Comparison of ENCODE assay signal across 13 cellular contexts in the genomic region with DNA sequence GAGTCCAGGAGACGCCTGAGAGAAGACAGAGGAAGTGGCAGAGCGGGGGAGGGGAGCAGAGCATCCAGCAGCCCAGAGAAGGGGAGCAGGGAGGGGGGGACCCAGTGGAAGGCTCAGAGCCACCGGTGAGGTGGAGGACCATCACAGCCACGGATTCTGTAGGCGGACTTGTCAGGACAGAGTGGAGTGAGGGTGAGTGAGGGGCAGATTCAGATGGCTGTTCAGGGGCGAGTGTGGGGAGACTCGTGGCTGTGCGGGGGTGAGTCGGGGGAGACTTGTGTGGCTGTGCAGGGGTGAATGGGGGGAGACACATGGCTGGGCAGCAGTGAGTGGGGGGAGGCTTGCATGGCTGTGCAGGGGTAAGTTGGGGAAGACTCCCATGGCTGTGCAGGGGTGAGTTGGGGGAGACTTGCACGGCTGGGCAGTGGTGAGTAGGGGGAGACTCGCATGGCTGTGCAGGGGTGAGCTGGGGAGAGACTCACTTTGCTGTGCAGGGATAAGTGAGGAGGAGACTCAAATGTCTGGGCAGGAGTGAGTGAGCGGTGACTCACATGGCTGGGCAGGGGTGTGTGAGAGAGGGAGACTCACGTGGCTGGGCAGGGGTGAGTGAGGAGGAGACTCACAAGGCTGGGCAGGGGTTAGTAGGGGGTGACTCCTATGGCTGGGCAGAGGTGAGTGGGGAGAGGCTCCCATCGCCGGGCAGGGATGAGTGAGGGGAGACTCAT. TPM values are rescaled to one million over a fixed set of nuclear protein-coding genes. Genes with fewer than 3 reads are reported as not detected.
DNase-seq lines count a peak whose midpoint lies in the region; ATAC-seq and TF ChIP-seq lines count a peak whose summit lies in the region.
"Had no signal": no experiment of that assay in that cellular context is flagged by ENCODE, and none has a peak within 500 bp of the region (broad histone marks: within the 10 kb centered on the region; RNA-seq: fewer than 3 reads in every experiment).

No MANE protein-coding gene starts in this region.

- H3K4me1 ChIP-seq in H9 (ENCODE audit: insufficient read depth, low read length): peaks cover 3% of the 10 kb centered on the region; the same call in 1 of the 2 replicates
- H3K4me1 ChIP-seq in esophagus muscularis mucosa: peaks cover 0 to 11% (median 4%) of the 10 kb centered on the region in 4 donors

- TF ChIP-seq POLR2A in esophagus muscularis mucosa (IDR thresholded peaks at IDR 0.05; ENCODE audit: low read depth): no peak

- peaks cover 4% of the 10 kb centered on the region for H3K23me2 ChIP-seq in H9 (ENCODE audit: insufficient read length, low read depth, low read length, poor library complexity, severe bottlenecking)

- H3K79me2 ChIP-seq in H9 (ENCODE audit: insufficient read depth, low read length): no peaks in the 10 kb centered on the region

- H3K27me3 ChIP-seq in H9 (ENCODE audit: insufficient read depth, low read length): no peaks in the 10 kb centered on the region
- H3K27me3 ChIP-seq in esophagus muscularis mucosa: peaks cover 0 to 14% (median 0%) of the 10 kb centered on the region in 4 donors

- H4K20me1 ChIP-seq in H9 (ENCODE audit: control insufficient read depth, insufficient read depth, insufficient read length): no peaks in the 10 kb centered on the region

- no peak overlapping the region for H3K4me2 ChIP-seq in H9 (ENCODE audit: insufficient read depth, insufficient read length, low read length)

- no peak for TF ChIP-seq CTCF in H9 (conservative IDR thresholded peaks at IDR 0.05)
- TF ChIP-seq CTCF in esophagus muscularis mucosa (IDR thresholded peaks at IDR 0.05): no peak

- H3K23ac ChIP-seq in H9 (ENCODE audit: insufficient read length, low read depth, low read length): no peak overlapping the region

- peak in 1 of 2 donors; percentile 79 for ATAC-seq in activated naive CD4-positive, alpha-beta T cell treated with anti-CD3 and anti-CD28 coated beads, Interleukin-2, amount 50 U/mL, for 72 hours
- ATAC-seq in naive thymus-derived CD8-positive, alpha-beta T cell: peak; percentile 26 to 41
- ATAC-seq in GM18520 (IDR thresholded peaks at IDR 0.05; ENCODE audit: unreplicated experiment) (no peak), HG03520 (IDR thresholded peaks at IDR 0.05; ENCODE audit: unreplicated experiment) (no peak)

- no peaks in the 10 kb centered on the region for H3K36me3 ChIP-seq in esophagus muscularis mucosa
- H3K36me3 ChIP-seq: thoracic aorta had no signal

- no peaks in the 10 kb centered on the region for H3K79me1 ChIP-seq in H9 (ENCODE audit: insufficient read depth, low read depth, low read length, poor library complexity, severe bottlenecking)

- H2AFZ ChIP-seq in H9 (ENCODE audit: low read length): no peak overlapping the region

- no peak overlapping the region for H2BK15ac ChIP-seq in H9 (ENCODE audit: low read depth, low read length)

- no peak overlapping the region for H3K4me3 ChIP-seq in esophagus muscularis mucosa
- H3K4me3 ChIP-seq: thoracic aorta had no signal

- no peak overlapping the region for H3K14ac ChIP-seq in H9 (ENCODE audit: insufficient read depth, low read length)

- H3K4me1 Mint-ChIP-seq in H9: peaks cover 4 to 6% of the 10 kb centered on the region in 2 experiments; a peak in 3 of 4 replicates
- H3K4me1 Mint-ChIP-seq in naive thymus-derived CD8-positive, alpha-beta T cell: peaks cover 26 to 59% (median 49%) of the 10 kb centered on the region in 4 donors

- H4K91ac ChIP-seq in H9 (ENCODE audit: insufficient read length, low read depth, low read length): no peak overlapping the region

- H3K9me3 ChIP-seq in H9 (ENCODE audit: control insufficient read depth, low read depth, low read length): no peaks in the 10 kb centered on the region
- H3K9me3 ChIP-seq in esophagus muscularis mucosa: no peaks in the 10 kb centered on the region
- H3K9me3 ChIP-seq: thoracic aorta had no signal

- no peak overlapping the region for H2BK20ac ChIP-seq in H9 (ENCODE audit: low read depth, low read length, poor library complexity, severe bottlenecking)

- no peaks in the 10 kb centered on the region for H3K9me3 Mint-ChIP-seq in H9
- H3K9me3 Mint-ChIP-seq in activated naive CD4-positive, alpha-beta T cell treated with anti-CD3 and anti-CD28 coated beads, Interleukin-2, amount 50 U/mL, for 72 hours: no peaks in the 10 kb centered on the region
- no peaks in the 10 kb centered on the region for H3K9me3 Mint-ChIP-seq in naive thymus-derived CD8-positive, alpha-beta T cell

- TF ChIP-seq EP300 in esophagus muscularis mucosa (IDR thresholded peaks at IDR 0.05): no peak

- H2BK5ac ChIP-seq in H9 (ENCODE audit: insufficient read length, low read length): no peak overlapping the region

- DNase-seq in CD1c-positive myeloid dendritic cell (ENCODE audit: extremely low spot score) (peak; percentile 34), H9 (peak; percentile 31), esophagus muscularis mucosa (ENCODE audit: extremely low spot score) (no peak), DMS 273 treated with DMSO at 0.1 percent for 48 hours (lab: John Stamatoyannopoulos, UW) (no peak)
- peak in 1 of 2 donors; percentile 70 for DNase-seq in activated naive CD4-positive, alpha-beta T cell treated with anti-CD3 and anti-CD28 coated beads, Interleukin-2, amount 50 U/mL, for 72 hours (ENCODE audit: low spot score in 2 of 2)
- DNase-seq in naive thymus-derived CD8-positive, alpha-beta T cell: peak in 4 of 10 donors; percentile 21 to 53 (median 41)
- DNase-seq: Calu3; effector CD4-positive, alpha-beta T cell; NCI-H526 treated with DMSO at 0.1 percent for 48 hours had no signal

- H3K27me3 Mint-ChIP-seq in H9 (ENCODE audit: low read depth): no peaks in the 10 kb centered on the region; the same call in 1 of the 2 replicates
- no peaks in the 10 kb centered on the region for H3K27me3 Mint-ChIP-seq in naive thymus-derived CD8-positive, alpha-beta T cell

- H2BK120ac ChIP-seq in H9 (ENCODE audit: low read depth, low read length, poor library complexity, severe bottlenecking): no peak overlapping the region

- no peak overlapping the region for H3K27ac ChIP-seq in H9 (ENCODE audit: insufficient read length, low read depth, low read length)
- H3K27ac ChIP-seq in esophagus muscularis mucosa (replicated peaks in 1 of 4): no peak overlapping the region
- H3K27ac ChIP-seq: thoracic aorta had no signal

- intact Hi-C loops in esophagus muscularis mucosa (cut with DNase I): no loop called here

- no peak overlapping the region for H2AK5ac ChIP-seq in H9 (ENCODE audit: insufficient read length, low read length)

- H3K36me3 Mint-ChIP-seq in H9 (ENCODE audit: insufficient read depth in 1 of 3, low read depth in 3 of 3): no peaks in the 10 kb centered on the region
- H3K36me3 Mint-ChIP-seq in activated naive CD4-positive, alpha-beta T cell treated with anti-CD3 and anti-CD28 coated beads, Interleukin-2, amount 50 U/mL, for 72 hours: no peaks in the 10 kb centered on the region
- H3K36me3 Mint-ChIP-seq in naive thymus-derived CD8-positive, alpha-beta T cell: no peaks in the 10 kb centered on the region

- no peak overlapping the region for H4K5ac ChIP-seq in H9 (ENCODE audit: insufficient read length, low read depth, low read length)

- peak overlapping the region; percentile 27 for H3K18ac ChIP-seq in H9 (ENCODE audit: insufficient read length, low read depth, low read length)

- no peak overlapping the region for H3K56ac ChIP-seq in H9 (ENCODE audit: insufficient read length, low read depth, low read length)

- POLR2A ChIA-PET in naive thymus-derived CD8-positive, alpha-beta T cell (lab: Charles Lee): no interaction called here

- H2BK12ac ChIP-seq in H9 (ENCODE audit: insufficient read length, low read depth, low read length): no peak overlapping the region

- H4K8ac ChIP-seq in H9 (replicated peaks; ENCODE audit: insufficient read length, low read depth, low read length): no peak overlapping the region

- H3K4me3 Mint-ChIP-seq in H9: no peak overlapping the region
- H3K4me3 Mint-ChIP-seq in naive thymus-derived CD8-positive, alpha-beta T cell: peak overlapping the region in 9 of 10 donors; percentile 16 to 75 (median 52)

- H3K9ac ChIP-seq in H9 (ENCODE audit: extremely low read depth, insufficient read length, low read length): no peak overlapping the region

- no peak overlapping the region for H3T11ph ChIP-seq in H9 (ENCODE audit: low read length)

- H3K4ac ChIP-seq in H9 (ENCODE audit: low read depth, low read length): no peak overlapping the region

- WGBS in H9 (ENCODE audit: extremely low coverage, insufficient read length, low lambda C conversion rate): no CpG with 5 or more reads among the region's 15 CpGs
- WGBS in esophagus muscularis mucosa: 48% methylated on average over 15 of the region's 15 CpGs

- no peak overlapping the region for H3K27ac Mint-ChIP-seq in H9
- H3K27ac Mint-ChIP-seq in activated naive CD4-positive, alpha-beta T cell treated with anti-CD3 and anti-CD28 coated beads, Interleukin-2, amount 50 U/mL, for 72 hours: peak overlapping the region; percentile 2 to 44
- H3K27ac Mint-ChIP-seq in naive thymus-derived CD8-positive, alpha-beta T cell: peak overlapping the region; percentile 44 to 91 (median 74)

RNA-seq across cellular contexts. Expression of a gene that starts 56.8 kb away (rescaled TPM):
- total RNA-seq in H9 (2021): 0.83 and 0.99 TPM in 2 replicates
- 10 to 100 TPM; 15.4 to 24.4 TPM for total RNA-seq in activated naive CD4-positive, alpha-beta T cell treated with anti-CD3 and anti-CD28 coated beads, Interleukin-2, amount 50 U/mL, for 72 hours
- total RNA-seq in naive thymus-derived CD8-positive, alpha-beta T cell: 1 to 10 TPM in 1 of 2 experiments, under 1 TPM in 1; 0.93 to 1.4 TPM
- 10 to 100 TPM; 11.2 to 17.5 (median 11.9) TPM for polyA plus RNA-seq in naive thymus-derived CD8-positive, alpha-beta T cell
- 10 to 100 TPM; 16.1 to 25.9 (median 20.0) TPM for total RNA-seq in esophagus muscularis mucosa
- total RNA-seq: LHCN-M2 had no signal

Comparison
In these comparisons a context has a peak if more than half of its experiments do, and no peak if none do; other contexts are left out.
1. DNase-seq: peak in CD1c-positive myeloid dendritic cell (single experiment) and H9 (single experiment); none in esophagus muscularis mucosa (single experiment) and DMS 273 treated with DMSO at 0.1 percent for 48 hours (single experiment).
2. H3K27ac Mint-ChIP-seq: peak in activated naive CD4-positive, alpha-beta T cell treated with anti-CD3 and anti-CD28 coated beads, Interleukin-2, amount 50 U/mL, for 72 hours (2 of 2) and naive thymus-derived CD8-positive, alpha-beta T cell (10 of 10); none in H9 (0 of 3).
3. H3K4me3 Mint-ChIP-seq: peak in naive thymus-derived CD8-positive, alpha-beta T cell (9 of 10); none in H9 (0 of 2).
4. ATAC-seq: peak in naive thymus-derived CD8-positive, alpha-beta T cell (2 of 2); none in GM18520 (single experiment) and HG03520 (single experiment).